Comparison of ENCODE assay signal across 15 cellular contexts in genomic region chr14:34029921-34030334, GRCh38.
A peak's percentile ranks its signal among the peaks of the same experiment; 100 is the strongest.
DNase-seq lines count a peak whose midpoint lies in the region; ATAC-seq and FAIRE-seq lines count a peak whose summit lies in the region.
"Had no signal": no experiment of that assay in that cellular context is flagged by ENCODE, and none has a peak within 500 bp of the region (broad histone marks: within the 10 kb centered on the region; RNA-seq: fewer than 3 reads in every experiment).

No MANE protein-coding gene starts in this region.

- H3K79me2 ChIP-seq in trophoblast cell (ENCODE audit: control insufficient read depth, insufficient read depth, low read length, poor library complexity) = no peaks in the 10 kb centered on the region

- H3K4me2 ChIP-seq in trophoblast cell (ENCODE audit: low read length) = no peak overlapping the region

- intact Hi-C loops in left ventricle myocardium superior (cut with micrococcal nuclease) = no loop called here

- ATAC-seq in left ventricle myocardium superior (peak; percentile 85), HG03095 (IDR thresholded peaks at IDR 0.05; ENCODE audit: unreplicated experiment) (no peak), HG03039 (IDR thresholded peaks at IDR 0.05; ENCODE audit: unreplicated experiment) (no peak)
- ATAC-seq: T-cell had no signal

- H3K18ac ChIP-seq in trophoblast cell (ENCODE audit: low read length) = no peak overlapping the region

- no peak overlapping the region for H3K23ac ChIP-seq in trophoblast cell (ENCODE audit: low read length)

- H4K8ac ChIP-seq in trophoblast cell (ENCODE audit: low read depth, low read length) = peak overlapping the region; percentile 34

- H2AFZ ChIP-seq in trophoblast cell (ENCODE audit: insufficient read depth, low read length, poor library complexity) = no peak overlapping the region

- no peaks in the 10 kb centered on the region for H3K36me3 ChIP-seq in trophoblast cell (ENCODE audit: control insufficient read depth in 1 of 2, insufficient read depth in 2 of 2, low read length in 2 of 2)

- no peak overlapping the region for H3K9ac ChIP-seq in trophoblast cell (ENCODE audit: low read length)

- no peaks in the 10 kb centered on the region for H3K27me3 ChIP-seq in trophoblast cell (ENCODE audit: insufficient read depth, low read length)

- no peak overlapping the region for H4K91ac ChIP-seq in trophoblast cell (ENCODE audit: low read depth, low read length)

- H3K9me3 ChIP-seq in trophoblast cell (ENCODE audit: insufficient read depth, low read depth, low read length) = no peaks in the 10 kb centered on the region

- no CpG with 5 or more reads among the region's 6 CpGs for WGBS in trophoblast cell (ENCODE audit: extremely low coverage, insufficient coverage, insufficient read length)

- no peak overlapping the region for H3K14ac ChIP-seq in trophoblast cell (ENCODE audit: low read length)

- no peak for FAIRE-seq in HTR-8/SVneo (lab: Jason Lieb, UNC)

- no peak overlapping the region for H2BK5ac ChIP-seq in trophoblast cell (ENCODE audit: low read depth, low read length, poor library complexity)

- H2BK12ac ChIP-seq in trophoblast cell (ENCODE audit: low read length) = no peak overlapping the region

- H4K12ac ChIP-seq in trophoblast cell (ENCODE audit: low read depth, low read length) = no peak overlapping the region

- no peaks in the 10 kb centered on the region for H3K79me1 ChIP-seq in trophoblast cell (ENCODE audit: low read length)

- no peak overlapping the region for H2AK5ac ChIP-seq in trophoblast cell (ENCODE audit: low read length)

- no peak overlapping the region for H3K4me3 ChIP-seq in trophoblast cell (ENCODE audit: low read depth, low read length)

- H2BK120ac ChIP-seq in trophoblast cell (ENCODE audit: insufficient read depth, low read length, poor library complexity) = no peak overlapping the region

- DNase-seq in ELF-1 (ENCODE audit: low read depth, low spot score) = peak; percentile 16
- DNase-seq in amniotic epithelial cell (ENCODE audit: low read depth) = peak; percentile 21
- DNase-seq in left ventricle myocardium superior = peak; percentile 69
- no peak for DNase-seq in trophoblast cell
- no peak for DNase-seq in putamen (ENCODE audit: low spot score)
- DNase-seq in HTR-8/SVneo (ENCODE audit: insufficient read length, low spot score) = no peak
- DNase-seq: activated CD4-positive, alpha-beta T cell treated with anti-CD3 and anti-CD28 coated beads, Interleukin-2, amount 50 U/mL, for 1 hour; activated effector memory CD4-positive, alpha-beta T cell treated with Interleukin-2 at 50 U/mL for 16 hours; cerebellar nuclear complex; GF-D8; IMR-90; NCI-H2029; T-cell had no signal

- H3K27ac ChIP-seq in trophoblast cell (ENCODE audit: low read depth, low read length) = no peak overlapping the region

- no peak overlapping the region for H3K4ac ChIP-seq in trophoblast cell (ENCODE audit: low read depth, low read length)

- H3K4me1 ChIP-seq in trophoblast cell (ENCODE audit: control insufficient read depth in 1 of 2, insufficient read depth in 2 of 2, low read length in 2 of 2) = peaks cover 4 to 5% of the 10 kb centered on the region in 2 experiments

Comparison
In these comparisons a context has a peak if more than half of its experiments do, and no peak if none do; other contexts are left out.
1. DNase-seq: peak in ELF-1 (single experiment), amniotic epithelial cell (single experiment) and left ventricle myocardium superior (single experiment); none in trophoblast cell (0 of 2), putamen (single experiment) and HTR-8/SVneo (single experiment).